10 cellular contexts compared by ENCODE assay signal in genomic region chr7:148912758-148913541, GRCh38. TPM values are rescaled to one million over a fixed set of nuclear protein-coding genes. Genes with fewer than 3 reads are reported as not detected.
DNase-seq lines count a peak whose midpoint lies in the region; ATAC-seq and TF ChIP-seq lines count a peak whose summit lies in the region.
"Had no signal": no experiment of that assay in that cellular context is flagged by ENCODE, and none has a peak within 500 bp of the region (broad histone marks: within the 10 kb centered on the region; RNA-seq: fewer than 3 reads in every experiment).

No MANE protein-coding gene starts in this region.

- no peaks in the 10 kb centered on the region for H3K36me3 Mint-ChIP-seq in activated CD4-positive, alpha-beta memory T cell treated with anti-CD3 and anti-CD28 coated beads for 36 hours

- H3K27me3 ChIP-seq in MG63 (peaks cover 5% of the 10 kb centered on the region; the same call in 1 of the 2 replicates), ascending aorta (no peaks in the 10 kb centered on the region)

- H3K4me1 Mint-ChIP-seq in activated CD4-positive, alpha-beta memory T cell treated with anti-CD3 and anti-CD28 coated beads for 36 hours (ENCODE audit: low read depth) = peaks cover 66% of the 10 kb centered on the region

- H3K27me3 Mint-ChIP-seq in activated CD4-positive, alpha-beta memory T cell treated with anti-CD3 and anti-CD28 coated beads for 36 hours = no peaks in the 10 kb centered on the region

- DNase-seq in activated CD4-positive, alpha-beta memory T cell treated with anti-CD3 and anti-CD28 coated beads for 36 hours = peak; percentile 74
- DNase-seq in stimulated activated CD4-positive, alpha-beta T cell treated with anti-CD3 and anti-CD28 coated beads, TNF-alpha, amount 100 ng/mL, for 4 hours (ENCODE audit: low read depth in 3 of 3) = peak in 2 of 3 experiments; percentile 30 to 40
- DNase-seq in COLO668 (lab: John Stamatoyannopoulos, UW; ENCODE audit: unreplicated experiment) = no peak
- DNase-seq in SKM-1 treated with dmso at 0.1 percent for 144 hours (lab: John Stamatoyannopoulos, UW; ENCODE audit: unreplicated experiment) = no peak
- DNase-seq in MG63 = no peak
- DNase-seq in ascending aorta (ENCODE audit: low spot score in 2 of 2) = no peak
- DNase-seq: tibial artery had no signal

- intact Hi-C loops in activated CD4-positive, alpha-beta memory T cell treated with anti-CD3 and anti-CD28 coated beads for 36 hours (cut with micrococcal nuclease) = loop anchor here (1.0 kb wide), 10 partner anchors 14 to 406 kb away; partner anchors contain the start of genes EZH2 and PDIA4
- intact Hi-C loops in ascending aorta (cut with DNase I) = no loop called here

- H3K27ac Mint-ChIP-seq in activated CD4-positive, alpha-beta memory T cell treated with anti-CD3 and anti-CD28 coated beads for 36 hours = peak overlapping the region; percentile 93
- H3K27ac Mint-ChIP-seq: dendritic cell treated with granulocyte-macrophage colony-stimulating factor and Interleukin-4, amounts not matched to agents 40 ng/mL and 50 ng/mL, for 4 days had no signal

- H3K36me3 ChIP-seq in MG63 = no peaks in the 10 kb centered on the region
- no peaks in the 10 kb centered on the region for H3K36me3 ChIP-seq in ascending aorta
- H3K36me3 ChIP-seq: tibial artery had no signal

- CTCF ChIA-PET in activated CD4-positive, alpha-beta memory T cell treated with anti-CD3 and anti-CD28 coated beads for 36 hours (lab: Charles Lee) = interaction anchor here (1.1 to 5.3 kb wide), 9 partner anchors 9 to 328 kb away, joined by 3 to 36 read pairs (median 5); no protein-coding TSS in a partner anchor

- no peaks in the 10 kb centered on the region for H3K4me1 ChIP-seq in ascending aorta

- no peak for TF ChIP-seq CTCF in ascending aorta (IDR thresholded peaks at IDR 0.05)

- peak; percentile 33 for ATAC-seq in GM19043 (IDR thresholded peaks at IDR 0.05; ENCODE audit: low read depth, unreplicated experiment)
- peak; percentile 50 for ATAC-seq in HG03039 (IDR thresholded peaks at IDR 0.05; ENCODE audit: unreplicated experiment)

- no peak overlapping the region for H3K4me3 ChIP-seq in MG63
- H3K4me3 ChIP-seq in ascending aorta = no peak overlapping the region
- H3K4me3 ChIP-seq: tibial artery had no signal

- peak overlapping the region; percentile 59 for H3K4me3 Mint-ChIP-seq in activated CD4-positive, alpha-beta memory T cell treated with anti-CD3 and anti-CD28 coated beads for 36 hours
- H3K4me3 Mint-ChIP-seq: dendritic cell treated with granulocyte-macrophage colony-stimulating factor and Interleukin-4, amounts not matched to agents 40 ng/mL and 50 ng/mL, for 4 days had no signal

- H3K9me3 ChIP-seq in MG63 (no peaks in the 10 kb centered on the region), ascending aorta (no peaks in the 10 kb centered on the region)
- H3K9me3 ChIP-seq: tibial artery had no signal

- H3K27ac ChIP-seq in ascending aorta = no peak overlapping the region
- H3K27ac ChIP-seq: tibial artery had no signal

- no peaks in the 10 kb centered on the region for H3K9me3 Mint-ChIP-seq in activated CD4-positive, alpha-beta memory T cell treated with anti-CD3 and anti-CD28 coated beads for 36 hours
- H3K9me3 Mint-ChIP-seq: dendritic cell treated with granulocyte-macrophage colony-stimulating factor and Interleukin-4, amounts not matched to agents 40 ng/mL and 50 ng/mL, for 4 days had no signal

- POLR2A ChIA-PET in activated CD4-positive, alpha-beta memory T cell treated with anti-CD3 and anti-CD28 coated beads for 36 hours (lab: Charles Lee) = interaction anchor here (0.6 to 4.7 kb wide), 14 partner anchors 9 to 329 kb away, joined by 3 to 52 read pairs (median 6); partner anchors contain the start of genes CUL1, EZH2 and PDIA4

RNA-seq across cellular contexts. Expression of gene EZH2, which starts 28.9 kb away (rescaled TPM):
- 100 to 1,000 TPM; 102 to 103 TPM for total RNA-seq in activated CD4-positive, alpha-beta memory T cell treated with anti-CD3 and anti-CD28 coated beads for 36 hours
- total RNA-seq in MG63 (2014; rRNA removed; shearing (Covaris generic); ENCODE audit: low replicate concordance) = 13.8 and 19.4 TPM in 2 replicates
- total RNA-seq in ascending aorta = not detected

Comparison
In these comparisons a context has a peak if more than half of its experiments do, and no peak if none do; other contexts are left out.
1. DNase-seq: peak in activated CD4-positive, alpha-beta memory T cell treated with anti-CD3 and anti-CD28 coated beads for 36 hours (single experiment) and stimulated activated CD4-positive, alpha-beta T cell treated with anti-CD3 and anti-CD28 coated beads, TNF-alpha, amount 100 ng/mL, for 4 hours (2 of 3); none in COLO668 (single experiment), SKM-1 treated with dmso at 0.1 percent for 144 hours (single experiment), MG63 (single experiment) and ascending aorta (0 of 2).
2. RNA of gene EZH2, which starts 28.9 kb away (total RNA-seq): 102 to 103 TPM in activated CD4-positive, alpha-beta memory T cell treated with anti-CD3 and anti-CD28 coated beads for 36 hours and 13.8 to 19.4 TPM in MG63; not detected in ascending aorta (single experiment); every median in the first group is over 10 times any median in the second.